20 cellular contexts compared by ENCODE assay signal in the genomic region with DNA sequence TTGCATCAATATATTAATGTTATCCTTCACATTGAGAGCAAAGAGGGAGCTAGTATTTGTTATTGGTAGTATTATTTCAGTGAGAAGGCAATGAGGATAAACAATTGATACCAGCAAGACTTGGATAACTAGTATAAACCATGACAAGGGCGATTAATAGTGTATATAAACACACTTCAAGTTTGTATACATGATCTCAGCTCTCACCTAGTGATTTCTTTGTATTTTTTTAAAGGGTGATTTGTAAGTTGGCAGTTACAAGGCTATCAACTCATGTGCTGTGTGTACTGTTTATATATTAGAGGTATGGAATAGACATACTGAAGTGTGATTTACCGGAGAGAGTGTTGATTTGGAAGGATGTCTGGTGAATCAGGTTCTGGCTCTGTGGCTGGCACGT.
"Had no signal": no experiment of that assay in that cellular context is flagged by ENCODE, and none has a peak within 500 bp of the region (broad histone marks: within the 10 kb centered on the region; RNA-seq: fewer than 3 reads in every experiment).

No MANE protein-coding gene starts in this region.

- DNase-seq: activated CD4-positive, alpha-beta T cell treated with anti-CD3 and anti-CD28 coated beads for 1 hour; activated CD4-positive, alpha-beta T cell treated with anti-CD3 and anti-CD28 coated beads, Interleukin-2, amount 50 U/mL, for 1 hour; activated naive CD4-positive, alpha-beta T cell; activated T-cell treated with anti-CD3 and anti-CD28 coated beads, Interleukin-2, amount 50 U/mL, for 24 hours; adrenal gland; brain microvascular endothelial cell; central memory CD4-positive, alpha-beta T cell; dermis blood vessel endothelial cell; effector CD8-positive, alpha-beta T cell; foreskin keratinocyte; kidney glomerular epithelial cell; left lung; naive thymus-derived CD8-positive, alpha-beta T cell; ovary; psoas muscle; stimulated activated CD4-positive, alpha-beta T cell treated with anti-CD3 and anti-CD28 coated beads, Interleukin-4, amount 100 ng/mL, for 24 hours; stimulated activated naive CD4-positive, alpha-beta T cell treated with Interleukin-2 at 50 U/mL for 16 hours; upper lobe of left lung; WERI-Rb-1 had no signal

- ATAC-seq: activated T-helper 17 cell treated with anti-CD3 and anti-CD28 coated beads, Interleukin-2, amount 50 U/mL, for 72 hours; foreskin keratinocyte; left lung; naive thymus-derived CD8-positive, alpha-beta T cell; psoas muscle had no signal
